Comparison of ENCODE assay signal across 15 cellular contexts in the genomic region with DNA sequence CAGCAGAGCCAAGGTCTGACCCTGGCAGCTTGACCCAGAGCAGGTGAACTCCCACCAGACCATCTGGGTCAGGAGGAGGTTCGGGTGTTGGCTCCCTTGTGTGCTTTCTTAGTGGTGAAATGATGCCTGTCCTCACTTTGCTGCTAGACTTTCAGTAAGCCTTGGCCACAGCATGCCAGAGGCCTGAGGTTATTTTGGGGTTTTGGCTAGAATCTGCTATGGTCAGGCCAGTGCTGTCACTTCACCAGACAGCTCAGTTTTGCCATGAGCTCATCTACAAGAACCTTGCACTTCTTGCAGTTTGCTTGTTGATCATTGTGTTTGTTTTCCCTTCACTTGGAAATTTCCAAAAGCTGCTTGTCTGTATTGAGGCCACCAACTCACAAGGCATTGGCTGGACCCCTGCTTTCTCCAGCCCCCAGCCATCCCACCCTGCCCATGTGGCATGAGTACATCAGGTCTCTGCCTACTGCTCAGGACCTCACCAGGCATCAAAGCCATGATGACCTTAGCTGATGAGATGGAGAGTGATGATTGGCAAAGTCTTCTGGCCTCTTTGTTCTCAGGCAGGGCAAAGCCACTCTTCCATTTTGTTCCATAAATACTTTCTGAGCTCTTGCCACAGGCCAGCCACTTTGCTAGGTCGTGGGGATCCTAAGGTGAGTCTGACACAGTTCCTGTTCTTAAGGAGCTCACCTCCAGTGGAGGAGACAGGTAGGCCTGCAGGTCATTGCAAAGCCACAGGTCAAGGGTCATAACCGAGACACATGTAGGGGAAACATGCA.
A peak's percentile ranks its signal among the peaks of the same experiment; 100 is the strongest.
DNase-seq lines count a peak whose midpoint lies in the region; ATAC-seq and TF ChIP-seq lines count a peak whose summit lies in the region.
"Had no signal": no experiment of that assay in that cellular context is flagged by ENCODE, and none has a peak within 500 bp of the region (broad histone marks: within the 10 kb centered on the region; RNA-seq: fewer than 3 reads in every experiment).

No MANE protein-coding gene starts in this region.

- H3K27me3 ChIP-seq in left ventricle myocardium inferior (ENCODE audit: low read depth) (no peaks in the 10 kb centered on the region), dorsolateral prefrontal cortex (no peaks in the 10 kb centered on the region)

- POLR2A ChIA-PET in activated CD4-positive, alpha-beta memory T cell treated with anti-CD3 and anti-CD28 coated beads for 36 hours (lab: Charles Lee) = no interaction called here

- no peaks in the 10 kb centered on the region for H3K4me1 Mint-ChIP-seq in activated CD4-positive, alpha-beta memory T cell treated with anti-CD3 and anti-CD28 coated beads for 36 hours (ENCODE audit: low read depth)

- H3K27ac ChIP-seq in left ventricle myocardium inferior (replicated peaks) = no peak overlapping the region
- peak overlapping the region in 44 of 59 donors; percentile 0 to 75 (median 45) for H3K27ac ChIP-seq in dorsolateral prefrontal cortex

- H3K4me1 ChIP-seq in left ventricle myocardium inferior = peaks cover 27% of the 10 kb centered on the region

- H3K4me3 ChIP-seq in left ventricle myocardium inferior (no peak overlapping the region), dorsolateral prefrontal cortex (no peak overlapping the region)

- no peaks in the 10 kb centered on the region for H3K9me3 Mint-ChIP-seq in activated CD4-positive, alpha-beta memory T cell treated with anti-CD3 and anti-CD28 coated beads for 36 hours
- H3K9me3 Mint-ChIP-seq: CD8-positive, alpha-beta T cell had no signal

- H3K4me3 Mint-ChIP-seq in activated CD4-positive, alpha-beta memory T cell treated with anti-CD3 and anti-CD28 coated beads for 36 hours = no peak overlapping the region
- H3K4me3 Mint-ChIP-seq: CD8-positive, alpha-beta T cell had no signal

- no peaks in the 10 kb centered on the region for H3K36me3 ChIP-seq in left ventricle myocardium inferior

- peaks cover 14% of the 10 kb centered on the region for H3K27me3 Mint-ChIP-seq in activated CD4-positive, alpha-beta memory T cell treated with anti-CD3 and anti-CD28 coated beads for 36 hours
- H3K27me3 Mint-ChIP-seq: progenitor cell of endocrine pancreas had no signal

- ATAC-seq in Right ventricle myocardium superior (ENCODE audit: poor library complexity) = peak; percentile 87
- ATAC-seq: CD8-positive, alpha-beta T cell had no signal

- no peaks in the 10 kb centered on the region for H3K9me3 ChIP-seq in left ventricle myocardium inferior (replicated peaks)

- CTCF ChIA-PET in activated CD4-positive, alpha-beta memory T cell treated with anti-CD3 and anti-CD28 coated beads for 36 hours (lab: Charles Lee) = no interaction called here

- H3K36me3 Mint-ChIP-seq in activated CD4-positive, alpha-beta memory T cell treated with anti-CD3 and anti-CD28 coated beads for 36 hours = no peaks in the 10 kb centered on the region
- H3K36me3 Mint-ChIP-seq: CD8-positive, alpha-beta T cell had no signal

- DNase-seq in Right ventricle myocardium superior (no peak), left ventricle myocardium inferior (no peak), dorsolateral prefrontal cortex (no peak), hepatic stellate cell (ENCODE audit: low spot score) (peak; percentile 62), NCI-H69 (lab: John Stamatoyannopoulos, UW) (no peak), occipital lobe (lab: John Stamatoyannopoulos, UW) (no peak)
- no peak for DNase-seq in stimulated activated CD4-positive, alpha-beta T cell treated with anti-CD3 and anti-CD28 coated beads, Interleukin-15, amount 100 ng/mL, for 24 hours
- no peak for DNase-seq in activated CD4-positive, alpha-beta memory T cell treated with anti-CD3 and anti-CD28 coated beads for 36 hours
- DNase-seq: activated naive CD4-positive, alpha-beta T cell treated with Interleukin-2 at 50 U/mL for 16 hours; CD8-positive, alpha-beta T cell; Kasumi-1; kidney; NCI-H1930; NCI-H510A treated with DMSO at 0.1 percent for 48 hours had no signal

- TF ChIP-seq CTCF in left ventricle myocardium inferior (IDR thresholded peaks at IDR 0.05; ENCODE audit: borderline replicate concordance) = no peak
- no peak for TF ChIP-seq CTCF in dorsolateral prefrontal cortex (IDR thresholded peaks at IDR 0.05 in 54 of 56, conservative IDR thresholded peaks at IDR 0.05 in 2 of 56; ENCODE audit: low read depth in 1 of 56, partially characterized antibody in 56 of 56)

- no peak overlapping the region for H3K27ac Mint-ChIP-seq in activated CD4-positive, alpha-beta memory T cell treated with anti-CD3 and anti-CD28 coated beads for 36 hours
- H3K27ac Mint-ChIP-seq: CD8-positive, alpha-beta T cell; progenitor cell of endocrine pancreas had no signal

- intact Hi-C loops in Right ventricle myocardium superior (cut with DNase I) = no loop called here
- intact Hi-C loops in left ventricle myocardium inferior (cut with micrococcal nuclease) = no loop called here
- intact Hi-C loops in dorsolateral prefrontal cortex (cut with DNase I) = no loop called here
- intact Hi-C loops in activated CD4-positive, alpha-beta memory T cell treated with anti-CD3 and anti-CD28 coated beads for 36 hours (cut with micrococcal nuclease) = no loop called here
